ENCODE assay signal across 8 cellular contexts in genomic region chr13:102846261-102847015, GRCh38. TPM values are rescaled to one million over a fixed set of nuclear protein-coding genes. Genes with fewer than 3 reads are reported as not detected.
DNase-seq lines count a peak whose midpoint lies in the region; ATAC-seq and TF ChIP-seq lines count a peak whose summit lies in the region.

No MANE protein-coding gene starts in this region.

- H3K36me3 ChIP-seq in CD8-positive, alpha-beta T cell (ENCODE audit: insufficient read depth, low read length), result no peaks in the 10 kb centered on the region
- H3K36me3 ChIP-seq in PC-3 (ENCODE audit: low read depth, low read length) (no peaks in the 10 kb centered on the region), neutrophil (no peaks in the 10 kb centered on the region), aorta (ENCODE audit: control insufficient read depth in 1 of 2, insufficient read depth in 2 of 2, low read length in 1 of 2) (no peaks in the 10 kb centered on the region)

- H3K9me2 ChIP-seq in PC-3 (replicated peaks; ENCODE audit: low read length), result no peaks in the 10 kb centered on the region

- H3K4me3 Mint-ChIP-seq in CD8-positive, alpha-beta T cell, result peak overlapping the region; percentile 89

- no peaks in the 10 kb centered on the region for H3K9me3 ChIP-seq in CD8-positive, alpha-beta T cell (ENCODE audit: low read length)
- H3K9me3 ChIP-seq in PC-3 (ENCODE audit: low read length) (no peaks in the 10 kb centered on the region), neutrophil (no peaks in the 10 kb centered on the region), aorta (ENCODE audit: control insufficient read depth, low read length) (no peaks in the 10 kb centered on the region)

- H3K9me3 Mint-ChIP-seq in CD8-positive, alpha-beta T cell, result no peaks in the 10 kb centered on the region

- H4K20me1 ChIP-seq in PC-3 (ENCODE audit: low read length), result no peaks in the 10 kb centered on the region

- peaks cover 41% of the 10 kb centered on the region for H3K4me1 ChIP-seq in CD8-positive, alpha-beta T cell (ENCODE audit: insufficient read depth, low read length)
- H3K4me1 ChIP-seq in PC-3 (ENCODE audit: insufficient read depth, low read length) (0 out of 2 replicates have a peak, but pooled peaks cover 6% of the 10 kb centered on the region), neutrophil (ENCODE audit: control insufficient read depth in 1 of 2, insufficient read depth in 1 of 2, low read depth in 1 of 2, low read length in 1 of 2) (peaks cover 20 to 22% of the 10 kb centered on the region in 2 experiments), aorta (ENCODE audit: control insufficient read depth in 1 of 2, insufficient read depth in 2 of 2, low read length in 2 of 2) (peaks cover 0 to 4% of the 10 kb centered on the region in 2 donors)

- H3K36me3 Mint-ChIP-seq in CD8-positive, alpha-beta T cell, result peaks cover 28% of the 10 kb centered on the region

- DNase-seq in CD8-positive, alpha-beta T cell, result peak; percentile 11 to 63 (median 53)
- DNase-seq in PC-3 (peak; percentile 34), foreskin melanocyte (peak; percentile 27), aorta (peak; percentile 63 to 77)
- DNase-seq in activated T-helper 9 cell treated with anti-CD3 and anti-CD28 coated beads, Interleukin-2, amount 50 U/mL, for 16 hours (ENCODE audit: low read depth), result peak; percentile 17

- H3K27me3 Mint-ChIP-seq in CD8-positive, alpha-beta T cell (ENCODE audit: low read depth), result no peaks in the 10 kb centered on the region

- peaks cover 45% of the 10 kb centered on the region for H3K4me1 Mint-ChIP-seq in CD8-positive, alpha-beta T cell (ENCODE audit: low read depth)

- no peak for TF ChIP-seq CTCF in CD8-positive, alpha-beta T cell (IDR thresholded peaks at IDR 0.05)
- TF ChIP-seq CTCF in PC-3 (conservative IDR thresholded peaks at IDR 0.05; ENCODE audit: low read depth, low read length) (no peak), neutrophil (IDR thresholded peaks at IDR 0.05) (no peak)

- peak overlapping the region; percentile 89 for H3K4me2 ChIP-seq in PC-3 (ENCODE audit: low read length)

- H3K27ac ChIP-seq in CD8-positive, alpha-beta T cell (ENCODE audit: low read depth, low read length), result peak overlapping the region; percentile 99
- H3K27ac ChIP-seq in PC-3 (ENCODE audit: low read length) (peak overlapping the region; percentile 74), neutrophil (peak overlapping the region; percentile 95), aorta (ENCODE audit: low read depth in 1 of 2, low read length in 2 of 2) (peak overlapping the region; percentile 78 to 87)

- H3K27ac Mint-ChIP-seq in CD8-positive, alpha-beta T cell, result peak overlapping the region; percentile 97

- H3K27me3 ChIP-seq in CD8-positive, alpha-beta T cell (ENCODE audit: insufficient read depth, low read length), result no peaks in the 10 kb centered on the region
- H3K27me3 ChIP-seq in PC-3 (ENCODE audit: low read length), result no peaks in the 10 kb centered on the region
- H3K27me3 ChIP-seq in neutrophil, result no peaks in the 10 kb centered on the region
- H3K27me3 ChIP-seq in aorta (ENCODE audit: control insufficient read depth in 1 of 2, insufficient read depth in 2 of 2, low read length in 1 of 2), result no peaks in the 10 kb centered on the region

- H3K9ac ChIP-seq in PC-3 (ENCODE audit: low read length), result peak overlapping the region; percentile 82

- no TSS peak for BruUV-seq in PC-3 (replicated peaks; lab: Mats Ljungman, UMichigan)

- CTCF ChIA-PET in CD8-positive, alpha-beta T cell (lab: Charles Lee), result interaction anchor here (0.7 to 2.7 kb wide), 15 partner anchors 8 to 269 kb away, joined by 3 to 15 read pairs (median 4); partner anchors contain the start of gene TPP2
- CTCF ChIA-PET in PC-3 (lab: Charles Lee), result no interaction called here

- H3K4me3 ChIP-seq in CD8-positive, alpha-beta T cell (ENCODE audit: low read depth, low read length), result peak overlapping the region; percentile 96
- H3K4me3 ChIP-seq in PC-3 (ENCODE audit: low read length) (peak overlapping the region; percentile 95), neutrophil (ENCODE audit: low read depth in 1 of 2, low read length in 1 of 2) (peak overlapping the region; percentile 90 to 100), aorta (ENCODE audit: low read length in 2 of 2) (peak overlapping the region; percentile 85 to 89)

- peak; percentile 50 for ATAC-seq in CD8-positive, alpha-beta T cell
- peak; percentile 29 for ATAC-seq in GM19397 (IDR thresholded peaks at IDR 0.05; ENCODE audit: unreplicated experiment)
- ATAC-seq in HG03457 (IDR thresholded peaks at IDR 0.05; ENCODE audit: unreplicated experiment), result peak; percentile 28
- ATAC-seq in PC-3, result peak; percentile 42
- peak; percentile 47 for ATAC-seq in aorta (ENCODE audit: low FRiP score)

- WGBS in aorta, 2 donors, result 0 to 1% methylated on average over 31 of the region's 31 CpGs

- H3F3A ChIP-seq in PC-3 (ENCODE audit: low read length, unreplicated experiment), result no peaks in the 10 kb centered on the region

- POLR2A ChIA-PET in CD8-positive, alpha-beta T cell (lab: Charles Lee), result interaction anchor here (0.7 to 5.0 kb wide), 24 partner anchors 9 to 452 kb away, joined by 3 to 246 read pairs (median 4); partner anchors contain the start of genes BIVM, POGLUT2, TEX30 and TPP2
- POLR2A ChIA-PET in PC-3 (lab: Charles Lee; ENCODE audit: unreplicated experiment), result interaction anchor here (0.5 to 0.9 kb wide), 2 partner anchors 250 to 275 kb away, joined by 3 to 6 read pairs; no protein-coding TSS in a partner anchor

- peaks cover 32% of the 10 kb centered on the region for H3K79me2 ChIP-seq in PC-3 (ENCODE audit: low read length)

- intact Hi-C loops in CD8-positive, alpha-beta T cell (cut with DNase I, micrococcal nuclease), result loop anchor here (1.0 to 5.0 kb wide), 8 partner anchors 24 to 1699 kb away; no protein-coding TSS in a partner anchor
- intact Hi-C loops in PC-3 (cut with micrococcal nuclease), result loop anchor here (1.0 kb wide), 6 partner anchors 48 to 266 kb away; partner anchors contain the start of genes POGLUT2, TEX30 and TPP2
- intact Hi-C loops in aorta (cut with DNase I), result loop anchor here (2.0 to 10.0 kb wide), 6 partner anchors 49 to 454 kb away; partner anchors contain the start of genes BIVM (in 1 of the 2), POGLUT2 (in 1 of the 2) and TPP2 (in 1 of the 2)

- peak overlapping the region; percentile 93 for H2AFZ ChIP-seq in PC-3 (ENCODE audit: low read length)

RNA-seq across cellular contexts. Expression of gene ERCC5, which starts 0.6 kb away (rescaled TPM):
- 100 to 1,000 TPM; 109 to 121 TPM for total RNA-seq in CD8-positive, alpha-beta T cell
- total RNA-seq in PC-3 (2014; rRNA removed), result 19.3 and 23.7 TPM in 2 replicates
- total RNA-seq in aorta, result 10 to 100 TPM; 30.5 to 53.4 TPM
- 10 to 100 TPM; 25.8 to 81.8 TPM for polyA plus RNA-seq in aorta

RNA-seq across cellular contexts. Expression of gene BIVM, which starts 47.5 kb away (rescaled TPM):
- total RNA-seq in CD8-positive, alpha-beta T cell, result 1 to 10 TPM; 5.6 to 6.0 TPM
- 6.0 and 6.7 TPM in 2 replicates for total RNA-seq in PC-3 (2014; rRNA removed)
- 10 to 100 TPM; 15.6 to 30.4 TPM for total RNA-seq in aorta
- 10 to 100 TPM in 1 of 2 donors, 1 to 10 TPM in 1; 5.1 to 17.6 TPM for polyA plus RNA-seq in aorta

RNA-seq across cellular contexts. Expression of gene POGLUT2, which starts 47.7 kb away (rescaled TPM):
- 1 to 10 TPM in 1 of 2 experiments, under 1 TPM in 1; 1.00 to 1.2 TPM for total RNA-seq in CD8-positive, alpha-beta T cell
- total RNA-seq in PC-3 (2014; rRNA removed) (4.5 and 6.7 TPM in 2 replicates), aorta (1 to 10 TPM; 4.8 to 9.2 TPM)
- 1 to 10 TPM; 2.0 to 7.1 TPM for polyA plus RNA-seq in aorta

Comparison
In these comparisons a context has a peak if more than half of its experiments do, and no peak if none do; other contexts are left out.
1. Peak in every context shown above with its lines: DNase-seq, ATAC-seq, H3K4me3 ChIP-seq and H3K27ac ChIP-seq.
2. DNase-seq: peak in every context shown above with its lines; median percentile 70 in aorta; 53 in CD8-positive, alpha-beta T cell; 34 in PC-3; 27 in foreskin melanocyte; 17 in activated T-helper 9 cell treated with anti-CD3 and anti-CD28 coated beads, Interleukin-2, amount 50 U/mL, for 16 hours.